In the genomic region with DNA sequence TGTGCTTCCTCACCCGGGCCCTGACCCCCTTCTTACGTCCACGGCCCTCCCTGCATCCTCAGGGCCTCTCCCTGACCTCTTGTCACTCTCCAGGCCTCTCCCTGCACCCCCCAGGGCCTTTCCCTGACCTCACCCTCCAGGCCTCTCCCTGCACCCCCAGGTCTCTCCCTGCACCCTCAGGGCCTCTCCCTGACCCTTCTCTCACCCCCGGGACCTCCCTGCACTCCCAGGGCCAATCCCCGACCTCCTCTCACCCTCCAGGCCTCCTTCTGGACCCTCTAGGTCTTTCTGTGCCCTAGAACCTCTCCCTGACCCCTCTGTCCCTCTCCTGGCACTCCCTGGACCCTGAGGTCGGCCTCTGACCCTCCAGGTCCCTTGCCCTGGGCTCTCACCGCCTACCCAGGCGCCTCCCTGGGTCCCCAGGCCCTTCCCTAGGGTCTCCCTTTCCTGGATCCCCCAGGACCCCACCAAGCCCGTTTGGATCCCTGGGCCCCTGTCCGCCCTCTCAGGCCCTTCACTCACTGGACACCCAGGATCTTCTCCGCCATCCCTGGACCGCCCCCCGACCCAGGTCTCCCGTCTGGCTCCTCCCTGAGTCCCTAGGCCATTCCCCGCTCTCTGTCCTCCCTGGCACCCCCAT, we compare ENCODE assay signal across 9 cellular contexts. TPM values are rescaled to one million over a fixed set of nuclear protein-coding genes. Genes with fewer than 3 reads are reported as not detected.
DNase-seq lines count a peak whose midpoint lies in the region; ATAC-seq and TF ChIP-seq lines count a peak whose summit lies in the region.
"Had no signal": no experiment of that assay in that cellular context is flagged by ENCODE, and none has a peak within 500 bp of the region (broad histone marks: within the 10 kb centered on the region; RNA-seq: fewer than 3 reads in every experiment).

No MANE protein-coding gene starts in this region.

- H3K27me3 ChIP-seq in MG63, result peaks cover 13% of the 10 kb centered on the region
- H3K27me3 ChIP-seq in mammary epithelial cell (ENCODE audit: insufficient read depth, low read length), result no peaks in the 10 kb centered on the region
- no peaks in the 10 kb centered on the region for H3K27me3 ChIP-seq in mononuclear cell (ENCODE audit: insufficient read depth, low read length)

- peaks cover 9% of the 10 kb centered on the region for H3K36me3 ChIP-seq in MG63
- no peaks in the 10 kb centered on the region for H3K36me3 ChIP-seq in mammary epithelial cell (ENCODE audit: insufficient read depth, low read length)

- intact Hi-C loops in CD14-positive monocyte (cut with micrococcal nuclease) (loop anchor here in 1 of 2 donors (5.0 kb wide), 1 partner anchor 42 kb away; a partner anchor contains a TSS), mammary epithelial cell (cut with micrococcal nuclease) (loop anchor here (2.0 kb wide), 1 partner anchor 37 kb away; no protein-coding TSS in a partner anchor)

- peaks cover 18% of the 10 kb centered on the region for H3K79me2 ChIP-seq in mammary epithelial cell (ENCODE audit: insufficient read depth, low read length)

- peak overlapping the region; percentile 80 to 89 for H3K4me3 Mint-ChIP-seq in CD14-positive monocyte

- dilution Hi-C loops in mammary epithelial cell (cut with HindIII; ENCODE audit: low sequenced_read_pairs), result no loop called here

- H3K9me3 ChIP-seq in MG63, result no peaks in the 10 kb centered on the region
- no peaks in the 10 kb centered on the region for H3K9me3 ChIP-seq in mammary epithelial cell (replicated peaks; ENCODE audit: insufficient read depth, low read length)
- no peaks in the 10 kb centered on the region for H3K9me3 ChIP-seq in mononuclear cell (ENCODE audit: low read depth, low read length)

- CTCF ChIA-PET in mammary epithelial cell (lab: Charles Lee; ENCODE audit: low non-redundant PET), result interaction anchor here (1.0 to 1.6 kb wide), 3 partner anchors 18 to 163 kb away, joined by 3 to 9 read pairs (median 7); no protein-coding TSS in a partner anchor

- in situ Hi-C loops in mammary epithelial cell (cut with MboI; ENCODE audit: low sequenced_read_pairs in 2 of 2), result no loop called here

- H3K27ac Mint-ChIP-seq in CD14-positive monocyte, result peak overlapping the region; percentile 88 to 97 (median 93)

- no TSS peak for BruUV-seq in mammary epithelial cell (replicated peaks; lab: Mats Ljungman, UMichigan)

- H3K27ac ChIP-seq in mammary epithelial cell (ENCODE audit: insufficient read depth, low read depth, low read length), result peak overlapping the region; percentile 91

- peaks cover 0 to 3% (median 2%) of the 10 kb centered on the region in 3 donors for H3K27me3 Mint-ChIP-seq in CD14-positive monocyte (ENCODE audit: low read depth in 3 of 3)

- WGBS in mammary epithelial cell (ENCODE audit: low coverage, missing lambda C conversion rate), result 2% methylated on average over 5 of the region's 15 CpGs

- H3K36me3 Mint-ChIP-seq in CD14-positive monocyte, result peaks cover 14 to 29% of the 10 kb centered on the region in 2 donors

- peaks cover 58% of the 10 kb centered on the region for H3K4me1 ChIP-seq in mammary epithelial cell (ENCODE audit: insufficient read depth, low read length)
- H3K4me1 ChIP-seq in mononuclear cell (ENCODE audit: insufficient read depth, low read length), result peaks cover 27% of the 10 kb centered on the region

- no peaks in the 10 kb centered on the region for H4K20me1 ChIP-seq in mammary epithelial cell (ENCODE audit: insufficient read depth, low read length)

- DNase-seq in CD14-positive monocyte (ENCODE audit: low spot score) (peak; percentile 80), MG63 (peak; percentile 44), mammary epithelial cell (no peak), AML-193 (lab: John Stamatoyannopoulos, UW) (no peak), pons (ENCODE audit: low spot score) (no peak)

- ATAC-seq in GM19351 (IDR thresholded peaks at IDR 0.05; ENCODE audit: unreplicated experiment) (no peak), HG02870 (IDR thresholded peaks at IDR 0.05; ENCODE audit: unreplicated experiment) (no peak)

- no peaks in the 10 kb centered on the region for H3K9me3 Mint-ChIP-seq in CD14-positive monocyte

- H3K4me1 Mint-ChIP-seq in CD14-positive monocyte, result peaks cover 27% of the 10 kb centered on the region

- no peak overlapping the region for H2AFZ ChIP-seq in mammary epithelial cell (ENCODE audit: low read depth, low read length)

- H3K4me3 ChIP-seq in MG63 (peak overlapping the region; percentile 69), mammary epithelial cell (replicated peaks in 1 of 3; ENCODE audit: insufficient read depth in 1 of 3, low read depth in 2 of 3, low read length in 3 of 3) (peak overlapping the region; percentile 48 to 83 (median 61)), mononuclear cell (ENCODE audit: low read length) (peak overlapping the region; percentile 41)

- H3K4me2 ChIP-seq in mammary epithelial cell (ENCODE audit: insufficient read depth, low read depth, low read length), result peak overlapping the region; percentile 93

- TF ChIP-seq CTCF in CD14-positive monocyte (IDR thresholded peaks at IDR 0.05) (no peak), mammary epithelial cell (conservative IDR thresholded peaks at IDR 0.05 in 1 of 2, IDR thresholded peaks at IDR 0.05 in 1 of 2; ENCODE audit: extremely low read depth in 1 of 2, insufficient read depth in 1 of 2, low read depth in 1 of 2, low read length in 2 of 2) (no peak)

- peak overlapping the region; percentile 94 for H3K9ac ChIP-seq in mammary epithelial cell (ENCODE audit: insufficient read depth, low read length)

RNA-seq across cellular contexts. Expression of a gene that starts 0.6 kb away (rescaled TPM):
- polyA plus RNA-seq in CD14-positive monocyte (1 to 10 TPM in 1 of 2 donors, under 1 TPM in 1; 0.89 to 1.5 TPM), mammary epithelial cell (8.4 TPM)
- 2.8 and 11.1 TPM in 2 replicates for total RNA-seq in MG63 (2014; rRNA removed; shearing (Covaris generic); ENCODE audit: low replicate concordance)
- total RNA-seq in mammary epithelial cell (10 to 100 TPM; 15.6 to 18.8 TPM), mononuclear cell (14.3 TPM)
- 9.0 TPM for polyA minus RNA-seq in mammary epithelial cell

RNA-seq across cellular contexts. Expression of a gene that starts 14.3 kb away (rescaled TPM):
- polyA plus RNA-seq in CD14-positive monocyte (not detected), mammary epithelial cell (1.4 TPM)
- not detected in 2 replicates for total RNA-seq in MG63 (2014; rRNA removed; shearing (Covaris generic); ENCODE audit: low replicate concordance)
- total RNA-seq in mammary epithelial cell (1 to 10 TPM in 1 of 2 donors, under 1 TPM in 1; under 0.01 to 2.7 TPM), mononuclear cell (not detected)
- polyA minus RNA-seq in mammary epithelial cell, result 5.4 TPM

RNA-seq across cellular contexts. Expression of a gene that starts 15.1 kb away (rescaled TPM):
- polyA plus RNA-seq in CD14-positive monocyte, result 10 to 100 TPM; 10.1 to 11.2 TPM
- not detected in 2 replicates for total RNA-seq in MG63 (2014; rRNA removed; shearing (Covaris generic); ENCODE audit: low replicate concordance)
- total RNA-seq in mammary epithelial cell, result not detected
- not detected for polyA plus RNA-seq in mammary epithelial cell
- not detected for polyA minus RNA-seq in mammary epithelial cell
- 2.0 TPM for total RNA-seq in mononuclear cell
- total RNA-seq: renal cortical epithelial cell had no signal

RNA-seq across cellular contexts. Expression of a gene that starts 22.8 kb away (rescaled TPM):
- polyA plus RNA-seq in CD14-positive monocyte (not detected), mammary epithelial cell (not detected)
- total RNA-seq in MG63 (2014; rRNA removed; shearing (Covaris generic); ENCODE audit: low replicate concordance), result not detected in 2 replicates
- total RNA-seq in mammary epithelial cell (not detected), mononuclear cell (not detected)
- polyA minus RNA-seq in mammary epithelial cell, result not detected
- total RNA-seq: renal cortical epithelial cell had no signal

RNA-seq across cellular contexts. Expression of a gene that starts 30.0 kb away (rescaled TPM):
- polyA plus RNA-seq in CD14-positive monocyte (not detected), mammary epithelial cell (1.2 TPM)
- 0.95 TPM in 1 of 2 replicates, not detected in the other for total RNA-seq in MG63 (2014; rRNA removed; shearing (Covaris generic); ENCODE audit: low replicate concordance)
- total RNA-seq in mammary epithelial cell (1 to 10 TPM; 1.3 to 2.5 TPM), mononuclear cell (0.10 TPM)
- polyA minus RNA-seq in mammary epithelial cell, result 0.88 TPM

Comparison
In these comparisons a context has a peak if more than half of its experiments do, and no peak if none do; other contexts are left out.
1. DNase-seq: peak in CD14-positive monocyte (single experiment) and MG63 (single experiment); none in mammary epithelial cell (single experiment), AML-193 (0 of 2) and pons (single experiment).
2. Peak in every context shown above with its lines, with median percentiles within 50 percentile points of each other: H3K4me3 ChIP-seq.